In genomic region chr9:27276182-27277030, GRCh38 we compare ENCODE assay signal across 8 cellular contexts. TPM values are rescaled to one million over a fixed set of nuclear protein-coding genes. Genes with fewer than 3 reads are reported as not detected.
DNase-seq lines count a peak whose midpoint lies in the region; ATAC-seq and TF ChIP-seq lines count a peak whose summit lies in the region.

No MANE protein-coding gene starts in this region.

- no peaks in the 10 kb centered on the region for H3K36me3 Mint-ChIP-seq in activated T-helper 17 cell treated with anti-CD3 and anti-CD28 coated beads, Interleukin-2, amount 50 U/mL, for 72 hours (ENCODE audit: low read depth)

- peaks cover 5% of the 10 kb centered on the region for H3K27me3 Mint-ChIP-seq in activated T-helper 17 cell treated with anti-CD3 and anti-CD28 coated beads, Interleukin-2, amount 50 U/mL, for 72 hours

- no peak overlapping the region for H3K4me3 ChIP-seq in fibroblast of mammary gland (ENCODE audit: control insufficient read depth, low read depth, low read length)

- no peaks in the 10 kb centered on the region for H3K4me1 Mint-ChIP-seq in activated T-helper 17 cell treated with anti-CD3 and anti-CD28 coated beads, Interleukin-2, amount 50 U/mL, for 72 hours

- H3K9me3 Mint-ChIP-seq in activated T-helper 17 cell treated with anti-CD3 and anti-CD28 coated beads, Interleukin-2, amount 50 U/mL, for 72 hours: no peaks in the 10 kb centered on the region

- TF ChIP-seq CTCF in fibroblast of mammary gland (conservative IDR thresholded peaks at IDR 0.05; ENCODE audit: control insufficient read depth, insufficient read depth, low read depth, low read length) (peak; percentile 66), omental fat pad (IDR thresholded peaks at IDR 0.05) (peak in 1 of 3 donors; percentile 33)

- no peak overlapping the region for H3K4me3 Mint-ChIP-seq in activated T-helper 17 cell treated with anti-CD3 and anti-CD28 coated beads, Interleukin-2, amount 50 U/mL, for 72 hours

- DNase-seq in Caki2 (ENCODE audit: low read depth) (peak; percentile 32), NAMALWA (ENCODE audit: low spot score) (peak; percentile 74), fibroblast of mammary gland (ENCODE audit: low read depth) (peak; percentile 67), omental fat pad (ENCODE audit: low spot score) (no peak), COLO668 (lab: John Stamatoyannopoulos, UW; ENCODE audit: unreplicated experiment) (no peak)

- in situ Hi-C loops in Caki2 (cut with HindIII; ENCODE audit: low pct_unique_long_range_greater_than_20kb, low sequenced_read_pairs): no loop called here

- H3K27ac Mint-ChIP-seq in activated T-helper 17 cell treated with anti-CD3 and anti-CD28 coated beads, Interleukin-2, amount 50 U/mL, for 72 hours: no peak overlapping the region

- peak; percentile 63 for ATAC-seq in GM19463 (IDR thresholded peaks at IDR 0.05; ENCODE audit: unreplicated experiment)
- peak; percentile 89 for ATAC-seq in SK-N-SH treated with all-trans-retinoic acid at 6 μM for 48 hours
- peak; percentile 70 for ATAC-seq in omental fat pad (ENCODE audit: low FRiP score)
- ATAC-seq in activated T-helper 17 cell treated with anti-CD3 and anti-CD28 coated beads, Interleukin-2, amount 50 U/mL, for 72 hours (replicated peaks): no peak

TF ChIP-seq in SK-N-SH treated with all-trans-retinoic acid at 6 μM for 48 hours, 23 proteins besides CTCF, POLR2A, EP300 and RAD21:
- TF ChIP-seq, protein P1, sequence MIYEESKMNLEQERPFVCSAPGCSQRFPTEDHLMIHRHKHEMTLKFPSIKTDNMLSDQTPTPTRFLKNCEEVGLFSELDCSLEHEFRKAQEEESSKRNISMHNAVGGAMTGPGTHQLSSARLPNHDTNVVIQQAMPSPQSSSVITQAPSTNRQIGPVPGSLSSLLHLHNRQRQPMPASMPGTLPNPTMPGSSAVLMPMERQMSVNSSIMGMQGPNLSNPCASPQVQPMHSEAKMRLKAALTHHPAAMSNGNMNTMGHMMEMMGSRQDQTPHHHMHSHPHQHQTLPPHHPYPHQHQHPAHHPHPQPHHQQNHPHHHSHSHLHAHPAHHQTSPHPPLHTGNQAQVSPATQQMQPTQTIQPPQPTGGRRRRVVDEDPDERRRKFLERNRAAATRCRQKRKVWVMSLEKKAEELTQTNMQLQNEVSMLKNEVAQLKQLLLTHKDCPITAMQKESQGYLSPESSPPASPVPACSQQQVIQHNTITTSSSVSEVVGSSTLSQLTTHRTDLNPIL (CRISPR knock-in tag; IDR thresholded peaks at IDR 0.05; ENCODE audit: low read depth): no peak
- TF ChIP-seq TCF4 (CRISPR knock-in tag; IDR thresholded peaks at IDR 0.05; ENCODE audit: borderline replicate concordance) (no peak), TSHZ2 (CRISPR knock-in tag; IDR thresholded peaks at IDR 0.05) (no peak), ISL1 (CRISPR knock-in tag; IDR thresholded peaks at IDR 0.05) (no peak), ARNTL (CRISPR knock-in tag; IDR thresholded peaks at IDR 0.05; ENCODE audit: borderline replicate concordance, low read depth) (no peak), ZC3H10 (CRISPR knock-in tag; IDR thresholded peaks at IDR 0.05) (no peak), ZNF70 (CRISPR knock-in tag; IDR thresholded peaks at IDR 0.05) (no peak), PATZ1 (CRISPR knock-in tag; IDR thresholded peaks at IDR 0.05; ENCODE audit: borderline replicate concordance) (no peak), PPARA (CRISPR knock-in tag; IDR thresholded peaks at IDR 0.05; ENCODE audit: borderline replicate concordance) (no peak), ZFP30 (CRISPR knock-in tag; IDR thresholded peaks at IDR 0.05) (no peak), ZFP3 (CRISPR knock-in tag; IDR thresholded peaks at IDR 0.05) (no peak)
- TF ChIP-seq, protein P2, sequence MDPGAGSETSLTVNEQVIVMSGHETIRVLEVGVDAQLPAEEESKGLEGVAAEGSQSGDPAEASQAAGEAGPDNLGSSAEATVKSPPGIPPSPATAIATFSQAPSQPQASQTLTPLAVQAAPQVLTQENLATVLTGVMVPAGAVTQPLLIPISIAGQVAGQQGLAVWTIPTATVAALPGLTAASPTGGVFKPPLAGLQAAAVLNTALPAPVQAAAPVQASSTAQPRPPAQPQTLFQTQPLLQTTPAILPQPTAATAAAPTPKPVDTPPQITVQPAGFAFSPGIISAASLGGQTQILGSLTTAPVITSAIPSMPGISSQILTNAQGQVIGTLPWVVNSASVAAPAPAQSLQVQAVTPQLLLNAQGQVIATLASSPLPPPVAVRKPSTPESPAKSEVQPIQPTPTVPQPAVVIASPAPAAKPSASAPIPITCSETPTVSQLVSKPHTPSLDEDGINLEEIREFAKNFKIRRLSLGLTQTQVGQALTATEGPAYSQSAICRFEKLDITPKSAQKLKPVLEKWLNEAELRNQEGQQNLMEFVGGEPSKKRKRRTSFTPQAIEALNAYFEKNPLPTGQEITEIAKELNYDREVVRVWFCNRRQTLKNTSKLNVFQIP (CRISPR knock-in tag; IDR thresholded peaks at IDR 0.05; ENCODE audit: borderline replicate concordance, low read depth): no peak

RNA-seq across cellular contexts. Expression of gene EQTN, which starts 20.5 kb away (rescaled TPM):
- not detected in 2 replicates for total RNA-seq in Caki2 (2014; rRNA removed; shearing (Covaris generic); ENCODE audit: low replicate concordance)
- total RNA-seq in omental fat pad: under 1 TPM in 1 of 4 donors, not detected in 3; 0.95 TPM
- not detected for total RNA-seq in activated T-helper 17 cell treated with anti-CD3 and anti-CD28 coated beads, Interleukin-2, amount 50 U/mL, for 72 hours

Comparison
In these comparisons a context has a peak if more than half of its experiments do, and no peak if none do; other contexts are left out.
1. DNase-seq: peak in Caki2 (single experiment), NAMALWA (single experiment) and fibroblast of mammary gland (single experiment); none in omental fat pad (single experiment) and COLO668 (single experiment).